8 cellular contexts compared by ENCODE assay signal in genomic region chr3:72887723-72888545, GRCh38. TPM values are rescaled to one million over a fixed set of nuclear protein-coding genes. Genes with fewer than 3 reads are reported as not detected.
A peak's percentile ranks its signal among the peaks of the same experiment; 100 is the strongest.
DNase-seq lines count a peak whose midpoint lies in the region; ATAC-seq and TF ChIP-seq lines count a peak whose summit lies in the region.

GXYLT2 (plus strand) TSS chr3:72888046; CDS start chr3:72888234, 188 bp downstream.

- ATAC-seq in GM19351 (IDR thresholded peaks at IDR 0.05; ENCODE audit: unreplicated experiment) = peak; percentile 80
- ATAC-seq in SK-N-SH treated with all-trans-retinoic acid at 6 μM for 48 hours = peak; percentile 81
- ATAC-seq in gastrocnemius medialis = peak; percentile 61 to 74
- ATAC-seq in HG02763 (IDR thresholded peaks at IDR 0.05; ENCODE audit: unreplicated experiment) = no peak

- intact Hi-C loops in gastrocnemius medialis (cut with DNase I; ENCODE audit: low total_unique reads) = loop anchor here (2.0 to 5.0 kb wide), 2 partner anchors 51 to 109 kb away; partner anchors contain the start of gene PPP4R2

- H3K4me1 ChIP-seq in Karpas-422 (ENCODE audit: low read length) (peaks cover 8% of the 10 kb centered on the region), iPS-20b (ENCODE audit: insufficient read depth, low read length) (peaks cover 15% of the 10 kb centered on the region), gastrocnemius medialis (peaks cover 14% of the 10 kb centered on the region in 2 donors)

- in situ Hi-C loops in T47D (cut with HindIII; ENCODE audit: low pct_unique_long_range_greater_than_20kb, low sequenced_read_pairs) (no loop called here), gastrocnemius medialis (cut with MboI; ENCODE audit: low sequenced_read_pairs in 4 of 4) (no loop called here)

- no peaks in the 10 kb centered on the region for H3K79me2 ChIP-seq in Karpas-422 (ENCODE audit: low read length)

- TF ChIP-seq POLR2A in gastrocnemius medialis (IDR thresholded peaks at IDR 0.05) = no peak

- no peaks in the 10 kb centered on the region for H3K9me2 ChIP-seq in Karpas-422 (replicated peaks; ENCODE audit: insufficient read depth, low read length)

- peak in 1 of 5 experiments; percentile 18 for TF ChIP-seq CTCF in gastrocnemius medialis (IDR thresholded peaks at IDR 0.05 in 4 of 5, conservative IDR thresholded peaks at IDR 0.05 in 1 of 5)

- H3K27ac ChIP-seq in Karpas-422 (ENCODE audit: low read length) = no peak within 1 kb of the TSS
- H3K27ac ChIP-seq in iPS-20b (ENCODE audit: low read length) = no peak within 1 kb of the TSS
- H3K27ac ChIP-seq in gastrocnemius medialis = peak within 1 kb of the TSS in 2 of 4 donors; percentile 27 to 31

- 0 out of 2 replicates have a peak, but pooled peaks cover 3% of the 10 kb centered on the region for H3K27me3 ChIP-seq in Karpas-422 (ENCODE audit: low read length)
- H3K27me3 ChIP-seq in iPS-20b (ENCODE audit: insufficient read depth, low read length) = peaks cover 84% of the 10 kb centered on the region
- H3K27me3 ChIP-seq in gastrocnemius medialis = no peaks in the 10 kb centered on the region

- H2AFZ ChIP-seq in Karpas-422 (ENCODE audit: low read length) = no peak within 1 kb of the TSS

- DNase-seq in AML-193 (lab: John Stamatoyannopoulos, UW) (peak; percentile 18 to 21), Karpas-422 (peak; percentile 67), T47D (ENCODE audit: low read depth in 1 of 2, low spot score in 1 of 2) (peak; percentile 55 to 69), gastrocnemius medialis (peak in 1 of 2 donors; percentile 26)

- H3K4me3 ChIP-seq in Karpas-422 (ENCODE audit: low read length) (peak within 1 kb of the TSS; percentile 41), iPS-20b (ENCODE audit: low read length) (peak within 1 kb of the TSS; percentile 67), gastrocnemius medialis (peak within 1 kb of the TSS; percentile 48 to 63 (median 50))

- no peaks in the 10 kb centered on the region for H3K36me3 ChIP-seq in Karpas-422 (ENCODE audit: insufficient read depth, low read length)
- no peaks in the 10 kb centered on the region for H3K36me3 ChIP-seq in iPS-20b (ENCODE audit: insufficient read depth, low read depth, low read length)
- no peaks in the 10 kb centered on the region for H3K36me3 ChIP-seq in gastrocnemius medialis

- peak within 1 kb of the TSS; percentile 43 for H3K4me2 ChIP-seq in Karpas-422 (ENCODE audit: low read depth, low read length, poor library complexity, severe bottlenecking)

- H3K9me3 ChIP-seq in Karpas-422 (ENCODE audit: low read length) = no peaks in the 10 kb centered on the region
- no peaks in the 10 kb centered on the region for H3K9me3 ChIP-seq in iPS-20b (ENCODE audit: insufficient read depth, low read depth, low read length)
- no peaks in the 10 kb centered on the region for H3K9me3 ChIP-seq in gastrocnemius medialis

- H4K20me1 ChIP-seq in Karpas-422 (ENCODE audit: insufficient read depth, low read depth, low read length) = no peaks in the 10 kb centered on the region

- H3K9ac ChIP-seq in Karpas-422 (ENCODE audit: low read length) (no peak within 1 kb of the TSS), iPS-20b (ENCODE audit: low read depth, low read length) (peak within 1 kb of the TSS; percentile 4; the same call in 1 of the 2 replicates)

TF ChIP-seq in SK-N-SH treated with all-trans-retinoic acid at 6 μM for 48 hours, 23 proteins besides CTCF, POLR2A, EP300 and RAD21:
- no peak for TF ChIP-seq BACH2 (CRISPR knock-in tag; IDR thresholded peaks at IDR 0.05; ENCODE audit: borderline replicate concordance)
- no peak for TF ChIP-seq PPARA (CRISPR knock-in tag; IDR thresholded peaks at IDR 0.05; ENCODE audit: borderline replicate concordance)
- no peak for TF ChIP-seq PATZ1 (CRISPR knock-in tag; IDR thresholded peaks at IDR 0.05; ENCODE audit: borderline replicate concordance)
- TF ChIP-seq ESRRG (CRISPR knock-in tag; IDR thresholded peaks at IDR 0.05) = no peak
- no peak for TF ChIP-seq ZC3H10 (CRISPR knock-in tag; IDR thresholded peaks at IDR 0.05)
- no peak for TF ChIP-seq TOX (CRISPR knock-in tag; IDR thresholded peaks at IDR 0.05; ENCODE audit: borderline replicate concordance)
- TF ChIP-seq TCF4 (CRISPR knock-in tag; IDR thresholded peaks at IDR 0.05; ENCODE audit: borderline replicate concordance) = no peak
- TF ChIP-seq CSRNP3 (CRISPR knock-in tag; IDR thresholded peaks at IDR 0.05) = no peak
- TF ChIP-seq CSDC2 (CRISPR knock-in tag; IDR thresholded peaks at IDR 0.05) = no peak
- no peak for TF ChIP-seq ZFP3 (CRISPR knock-in tag; IDR thresholded peaks at IDR 0.05)
- TF ChIP-seq ZNF8 (CRISPR knock-in tag; IDR thresholded peaks at IDR 0.05) = no peak
- no peak for TF ChIP-seq CREB5 (CRISPR knock-in tag; IDR thresholded peaks at IDR 0.05; ENCODE audit: low read depth)
- no peak for TF ChIP-seq SNAI2 (CRISPR knock-in tag; IDR thresholded peaks at IDR 0.05)
- TF ChIP-seq ARNTL (CRISPR knock-in tag; IDR thresholded peaks at IDR 0.05; ENCODE audit: borderline replicate concordance, low read depth) = no peak

RNA-seq across cellular contexts. Expression of gene GXYLT2, which starts in this region (rescaled TPM):
- total RNA-seq in Karpas-422 (2014; rRNA removed; shearing (Covaris generic); ENCODE audit: low replicate concordance) = not detected in 2 replicates
- under 1 TPM in 3 of 4 donors, not detected in 1; 0.31 to 0.94 (median 0.38) TPM for total RNA-seq in gastrocnemius medialis

Comparison
In these comparisons a context has a peak if more than half of its experiments do, and no peak if none do; other contexts are left out.
1. Peak in DNase-seq, H3K4me3 ChIP-seq and H3K4me2 ChIP-seq in Karpas-422; RNA of the gene not detected or under 1 TPM.
2. Peak in ATAC-seq and H3K4me3 ChIP-seq in gastrocnemius medialis; RNA of the gene not detected or under 1 TPM.